ENCODE assay signal across 8 cellular contexts in genomic region chr17:59105852-59106462, GRCh38. TPM values are rescaled to one million over a fixed set of nuclear protein-coding genes. Genes with fewer than 3 reads are reported as not detected.
DNase-seq lines count a peak whose midpoint lies in the region; ATAC-seq and TF ChIP-seq lines count a peak whose summit lies in the region.

No MANE protein-coding gene starts in this region.

- H3K4me3 ChIP-seq in SJCRH30 (peak overlapping the region; percentile 75), osteoblast (ENCODE audit: insufficient read depth, low read length) (peak overlapping the region; percentile 79), thoracic aorta (peak overlapping the region; percentile 93)

- H3K27ac Mint-ChIP-seq in CD14-positive monocyte: peak overlapping the region; percentile 84 to 94 (median 92)

- H3K9me3 Mint-ChIP-seq in CD14-positive monocyte: no peaks in the 10 kb centered on the region

- peak overlapping the region; percentile 82 for H3K27ac ChIP-seq in SJCRH30
- peak overlapping the region; percentile 86 for H3K27ac ChIP-seq in osteoblast (ENCODE audit: low read depth, low read length)
- H3K27ac ChIP-seq in thoracic aorta: peak overlapping the region; percentile 80 to 92

- peak; percentile 46 for DNase-seq in CD14-positive monocyte (ENCODE audit: low spot score)
- peak in 65 of 76 experiments; percentile 5 to 79 (median 51) for DNase-seq in HUDEP-2 (lab: John Stamatoyannopoulos, UW; ENCODE audit: unreplicated experiment in 76 of 76)
- peak; percentile 49 to 51 for DNase-seq in SJCRH30
- peak; percentile 77 for DNase-seq in activated naive CD4-positive, alpha-beta T cell treated with anti-CD3 and anti-CD28 coated beads, Interleukin-2, amount 50 U/mL, for 16 hours
- peak; percentile 74 for DNase-seq in glomerular visceral epithelial cell (ENCODE audit: extremely low spot score)
- peak; percentile 39 for DNase-seq in osteoblast (ENCODE audit: insufficient read length, low spot score, missing footprints)
- peak; percentile 5 for DNase-seq in thoracic aorta (ENCODE audit: low spot score)

- peak overlapping the region; percentile 91 to 95 for H3K4me3 Mint-ChIP-seq in CD14-positive monocyte

- intact Hi-C loops in CD14-positive monocyte (cut with micrococcal nuclease): loop anchor here (2.0 kb wide), 1 partner anchor 49 kb away; the partner anchor contains the start of genes PRR11 (in 2 of the 2) and SKA2 (in 2 of the 2)

- peaks cover 20% of the 10 kb centered on the region for H3K4me1 Mint-ChIP-seq in CD14-positive monocyte

- peak overlapping the region; percentile 86 for H3K4me2 ChIP-seq in osteoblast (ENCODE audit: insufficient read depth, low read length)

- TF ChIP-seq CTCF in CD14-positive monocyte (IDR thresholded peaks at IDR 0.05): no peak
- no peak for TF ChIP-seq CTCF in osteoblast (IDR thresholded peaks at IDR 0.05; ENCODE audit: extremely low read depth, low read depth, low read length)
- TF ChIP-seq CTCF in thoracic aorta (IDR thresholded peaks at IDR 0.05): no peak

- no peaks in the 10 kb centered on the region for H3K9me3 ChIP-seq in SJCRH30 (replicated peaks)
- no peaks in the 10 kb centered on the region for H3K9me3 ChIP-seq in osteoblast (ENCODE audit: low read depth, low read length)
- H3K9me3 ChIP-seq in thoracic aorta: no peaks in the 10 kb centered on the region

- H3K36me3 Mint-ChIP-seq in CD14-positive monocyte: peaks cover 11 to 24% of the 10 kb centered on the region in 2 donors

- peak overlapping the region; percentile 71 for H2AFZ ChIP-seq in osteoblast (ENCODE audit: low read length)

- peaks cover 3% of the 10 kb centered on the region for H4K20me1 ChIP-seq in osteoblast (ENCODE audit: insufficient read depth, low read length)

- no peaks in the 10 kb centered on the region for H3K27me3 ChIP-seq in SJCRH30
- no peaks in the 10 kb centered on the region for H3K27me3 ChIP-seq in osteoblast (ENCODE audit: insufficient read depth, low read length)
- no peaks in the 10 kb centered on the region for H3K27me3 ChIP-seq in thoracic aorta (replicated peaks; ENCODE audit: insufficient read depth)

- peak; percentile 19 for ATAC-seq in GM21381 (IDR thresholded peaks at IDR 0.05; ENCODE audit: unreplicated experiment)
- no peak for ATAC-seq in thoracic aorta (ENCODE audit: insufficient number of reproducible peaks, low FRiP score, low read depth)

- peaks cover 45% of the 10 kb centered on the region for H3K79me2 ChIP-seq in osteoblast (ENCODE audit: insufficient read depth, low read length)

- no peaks in the 10 kb centered on the region for H3K27me3 Mint-ChIP-seq in CD14-positive monocyte (ENCODE audit: low read depth in 3 of 3)

- H3K36me3 ChIP-seq in SJCRH30: peaks cover 14% of the 10 kb centered on the region
- H3K36me3 ChIP-seq in osteoblast (ENCODE audit: insufficient read depth, low read length): peaks cover 4% of the 10 kb centered on the region
- H3K36me3 ChIP-seq in thoracic aorta: no peaks in the 10 kb centered on the region

- no peaks in the 10 kb centered on the region for H3K4me1 ChIP-seq in SJCRH30
- H3K4me1 ChIP-seq in osteoblast (ENCODE audit: insufficient read depth, low read length): peaks cover 17% of the 10 kb centered on the region
- peaks cover 18 to 34% of the 10 kb centered on the region in 2 donors for H3K4me1 ChIP-seq in thoracic aorta (ENCODE audit: control insufficient read depth in 1 of 2, low read depth in 2 of 2)

RNA-seq across cellular contexts. Expression of gene TRIM37, which starts 0.7 kb away (rescaled TPM):
- 1 to 10 TPM; 2.7 to 5.3 TPM for polyA plus RNA-seq in CD14-positive monocyte
- total RNA-seq in SJCRH30 (2014; rRNA removed; shearing (Covaris generic)): 32.6 and 44.9 TPM in 2 replicates
- 36.2 and 40.5 TPM in 2 replicates for total RNA-seq in osteoblast
- total RNA-seq in thoracic aorta: 10 to 100 TPM; 17.9 to 26.5 TPM

RNA-seq across cellular contexts. Expression of gene SKA2, which starts 49.0 kb away (rescaled TPM):
- 10 to 100 TPM; 19.2 to 20.4 TPM for polyA plus RNA-seq in CD14-positive monocyte
- total RNA-seq in SJCRH30 (2014; rRNA removed; shearing (Covaris generic)): 174 and 210 TPM in 2 replicates
- 22.4 and 32.6 TPM in 2 replicates for total RNA-seq in osteoblast
- 10 to 100 TPM; 28.4 to 39.2 TPM for total RNA-seq in thoracic aorta

RNA-seq across cellular contexts. Expression of gene PRR11, which starts 49.6 kb away (rescaled TPM):
- 1 to 10 TPM; 1.1 to 1.7 TPM for polyA plus RNA-seq in CD14-positive monocyte
- total RNA-seq in SJCRH30 (2014; rRNA removed; shearing (Covaris generic)): 72.8 and 77.8 TPM in 2 replicates
- total RNA-seq in osteoblast (3.8 and 418 TPM in 2 replicates), thoracic aorta (under 1 TPM in 1 of 2 donors, not detected in 1; 0.71 TPM)

Comparison
In these comparisons a context has a peak if more than half of its experiments do, and no peak if none do; other contexts are left out.
1. DNase-seq: peak in every context shown above with its lines; median percentile 77 in activated naive CD4-positive, alpha-beta T cell treated with anti-CD3 and anti-CD28 coated beads, Interleukin-2, amount 50 U/mL, for 16 hours; 74 in glomerular visceral epithelial cell; 51 in HUDEP-2; 50 in SJCRH30; 46 in CD14-positive monocyte; 39 in osteoblast; 5 in thoracic aorta.